41 cellular contexts compared by ENCODE assay signal in genomic region chr7:19830604-19831003, GRCh38. TPM values are rescaled to one million over a fixed set of nuclear protein-coding genes. Genes with fewer than 3 reads are reported as not detected.
"Had no signal": no experiment of that assay in that cellular context is flagged by ENCODE, and none has a peak within 500 bp of the region (broad histone marks: within the 10 kb centered on the region; RNA-seq: fewer than 3 reads in every experiment).

No MANE protein-coding gene starts in this region.

- ATAC-seq: activated naive CD4-positive, alpha-beta T cell treated with anti-CD3 and anti-CD28 coated beads, Interleukin-2, amount 50 U/mL, for 72 hours; activated naive CD8-positive, alpha-beta T cell treated with anti-CD3 and anti-CD28 coated beads, Interleukin-2, amount 50 U/mL, for 24 hours; activated T-cell treated with anti-CD3 and anti-CD28 coated beads, Interleukin-2, amount 50 U/mL, for 4 hours; activated T-cell treated with anti-CD3 and anti-CD28 coated beads, Interleukin-2, amount 50 U/mL, for 72 hours; activated T-helper 17 cell treated with anti-CD3 and anti-CD28 coated beads, Interleukin-2, amount 50 U/mL, for 72 hours; body of pancreas had no signal

- DNase-seq: activated effector memory CD4-positive, alpha-beta T cell treated with anti-CD3 and anti-CD28 coated beads, Interleukin-2, amount 50 U/mL, for 16 hours; activated effector memory CD4-positive, alpha-beta T cell treated with Interleukin-2 at 50 U/mL for 16 hours; activated gamma-delta T cell; activated naive CD4-positive, alpha-beta T cell; activated naive CD4-positive, alpha-beta T cell treated with anti-CD3 and anti-CD28 coated beads for 36 hours; activated naive CD4-positive, alpha-beta T cell treated with anti-CD3 and anti-CD28 coated beads, Interleukin-2, amount 10 ng/mL, durations not matched to agents 7 days and 5 days; activated naive CD4-positive, alpha-beta T cell treated with anti-CD3 and anti-CD28 coated beads, Interleukin-2, amount 50 U/mL, for 16 hours; activated naive CD4-positive, alpha-beta T cell treated with Interleukin-2 at 50 U/mL for 16 hours; activated naive CD8-positive, alpha-beta T cell treated with anti-CD3 and anti-CD28 coated beads for 36 hours; activated naive CD8-positive, alpha-beta T cell treated with anti-CD3 and anti-CD28 coated beads, Interleukin-2, amount 10 ng/mL, durations not matched to agents 7 days and 5 days; activated naive CD8-positive, alpha-beta T cell treated with anti-CD3 and anti-CD28 coated beads, Interleukin-2, amount 50 U/mL, for 24 hours; activated T-cell treated with anti-CD3 and anti-CD28 coated beads, Interleukin-2, amount 50 U/mL, for 1 hour; activated T-cell treated with anti-CD3 and anti-CD28 coated beads, Interleukin-2, amount 50 U/mL, for 24 hours; activated T-cell treated with anti-CD3 and anti-CD28 coated beads, Interleukin-2, amount 50 U/mL, for 4 hours; activated T-cell treated with anti-CD3 and anti-CD28 coated beads, Interleukin-2, amount 50 U/mL, for 48 hours; activated T-cell treated with anti-CD3 and anti-CD28 coated beads, Interleukin-2, amount 50 U/mL, for 72 hours; adrenal gland; amniotic stem cell; amygdala; anterior cingulate cortex; aorta; body of pancreas; brain microvascular endothelial cell; caudate nucleus; central memory CD4-positive, alpha-beta T cell; cerebellar nuclear complex had no signal

- H3K27ac Mint-ChIP-seq: activated naive CD4-positive, alpha-beta T cell treated with anti-CD3 and anti-CD28 coated beads for 36 hours; activated naive CD4-positive, alpha-beta T cell treated with anti-CD3 and anti-CD28 coated beads, Interleukin-2, amount 10 ng/mL, durations not matched to agents 7 days and 5 days; activated naive CD4-positive, alpha-beta T cell treated with anti-CD3 and anti-CD28 coated beads, Interleukin-2, amount 50 U/mL, for 24 hours; activated naive CD4-positive, alpha-beta T cell treated with anti-CD3 and anti-CD28 coated beads, Interleukin-2, amount 50 U/mL, for 72 hours; activated naive CD8-positive, alpha-beta T cell; activated naive CD8-positive, alpha-beta T cell treated with anti-CD3 and anti-CD28 coated beads for 36 hours; activated naive CD8-positive, alpha-beta T cell treated with anti-CD3 and anti-CD28 coated beads, Interleukin-2, amount 10 ng/mL, durations not matched to agents 7 days and 5 days; activated naive CD8-positive, alpha-beta T cell treated with anti-CD3 and anti-CD28 coated beads, Interleukin-2, amount 50 U/mL, for 24 hours; activated T-cell treated with anti-CD3 and anti-CD28 coated beads, Interleukin-2, amount 50 U/mL, for 24 hours; activated T-cell treated with anti-CD3 and anti-CD28 coated beads, Interleukin-2, amount 50 U/mL, for 72 hours; activated T-helper 1 cell treated with anti-CD3 and anti-CD28 coated beads, Interleukin-12 subunit alpha, Interleukin-12 subunit beta, Interleukin-2, Interleukin-4 antibody, amounts not matched to agents 30 ng/mL and 10 ng/mL and 1 ng/mL, durations not matched to agents 14 hours and 24 hours and 36 hours; activated T-helper 17 cell treated with anti-CD3 and anti-CD28 coated beads, Interleukin-2, amount 50 U/mL, for 72 hours; activated T-helper 2 cell treated with anti-CD3 and anti-CD28 coated beads, Interferon-gamma antibody, Interleukin-2, Interleukin-4, amounts not matched to agents 10 μg/mL and 5 μg/mL and 100 μg/mL, durations not matched to agents 14 hours and 24 hours and 36 hours; brain had no signal

- H3K27me3 Mint-ChIP-seq: activated naive CD4-positive, alpha-beta T cell treated with anti-CD3 and anti-CD28 coated beads, Interleukin-2, amount 10 ng/mL, durations not matched to agents 7 days and 5 days; activated naive CD4-positive, alpha-beta T cell treated with anti-CD3 and anti-CD28 coated beads, Interleukin-2, amount 50 U/mL, for 24 hours; activated naive CD8-positive, alpha-beta T cell; activated naive CD8-positive, alpha-beta T cell treated with anti-CD3 and anti-CD28 coated beads for 36 hours; activated naive CD8-positive, alpha-beta T cell treated with anti-CD3 and anti-CD28 coated beads, Interleukin-2, amount 10 ng/mL, durations not matched to agents 7 days and 5 days; activated naive CD8-positive, alpha-beta T cell treated with anti-CD3 and anti-CD28 coated beads, Interleukin-2, amount 50 U/mL, for 24 hours; activated T-cell treated with anti-CD3 and anti-CD28 coated beads, Interleukin-2, amount 50 U/mL, for 24 hours; activated T-helper 17 cell treated with anti-CD3 and anti-CD28 coated beads, Interleukin-2, amount 50 U/mL, for 72 hours; brain; central memory CD8-positive, alpha-beta T cell had no signal

- H3K4me1 Mint-ChIP-seq: activated naive CD4-positive, alpha-beta T cell treated with anti-CD3 and anti-CD28 coated beads, Interleukin-2, amount 10 ng/mL, durations not matched to agents 7 days and 5 days; activated naive CD4-positive, alpha-beta T cell treated with anti-CD3 and anti-CD28 coated beads, Interleukin-2, amount 50 U/mL, for 24 hours; activated naive CD8-positive, alpha-beta T cell treated with anti-CD3 and anti-CD28 coated beads for 36 hours; activated naive CD8-positive, alpha-beta T cell treated with anti-CD3 and anti-CD28 coated beads, Interleukin-2, amount 10 ng/mL, durations not matched to agents 7 days and 5 days; activated naive CD8-positive, alpha-beta T cell treated with anti-CD3 and anti-CD28 coated beads, Interleukin-2, amount 50 U/mL, for 24 hours; activated T-helper 17 cell treated with anti-CD3 and anti-CD28 coated beads, Interleukin-2, amount 50 U/mL, for 72 hours; brain; central memory CD8-positive, alpha-beta T cell had no signal

- H3K4me3 Mint-ChIP-seq: activated naive CD4-positive, alpha-beta T cell treated with anti-CD3 and anti-CD28 coated beads for 36 hours; activated naive CD4-positive, alpha-beta T cell treated with anti-CD3 and anti-CD28 coated beads, Interleukin-2, amount 10 ng/mL, durations not matched to agents 7 days and 5 days; activated naive CD4-positive, alpha-beta T cell treated with anti-CD3 and anti-CD28 coated beads, Interleukin-2, amount 50 U/mL, for 24 hours; activated naive CD8-positive, alpha-beta T cell; activated naive CD8-positive, alpha-beta T cell treated with anti-CD3 and anti-CD28 coated beads for 36 hours; activated naive CD8-positive, alpha-beta T cell treated with anti-CD3 and anti-CD28 coated beads, Interleukin-2, amount 10 ng/mL, durations not matched to agents 7 days and 5 days; activated naive CD8-positive, alpha-beta T cell treated with anti-CD3 and anti-CD28 coated beads, Interleukin-2, amount 50 U/mL, for 24 hours; activated T-cell treated with anti-CD3 and anti-CD28 coated beads, Interleukin-2, amount 50 U/mL, for 24 hours; activated T-cell treated with anti-CD3 and anti-CD28 coated beads, Interleukin-2, amount 50 U/mL, for 4 hours; activated T-cell treated with anti-CD3 and anti-CD28 coated beads, Interleukin-2, amount 50 U/mL, for 72 hours; activated T-helper 1 cell treated with anti-CD3 and anti-CD28 coated beads, Interleukin-12 subunit alpha, Interleukin-12 subunit beta, Interleukin-2, Interleukin-4 antibody, amounts not matched to agents 30 ng/mL and 10 ng/mL and 1 ng/mL, durations not matched to agents 14 hours and 24 hours and 36 hours; activated T-helper 17 cell treated with anti-CD3 and anti-CD28 coated beads, Interleukin-2, amount 50 U/mL, for 72 hours; brain; central memory CD8-positive, alpha-beta T cell had no signal

- H3K36me3 ChIP-seq: adrenal gland, ascending aorta, brain microvascular endothelial cell, breast epithelium, cardiac muscle cell had no signal

- FAIRE-seq: astrocyte, bronchial epithelial cell had no signal

- H3K9me3 Mint-ChIP-seq: activated naive CD4-positive, alpha-beta T cell treated with anti-CD3 and anti-CD28 coated beads for 36 hours; activated naive CD4-positive, alpha-beta T cell treated with anti-CD3 and anti-CD28 coated beads, Interleukin-2, amount 10 ng/mL, durations not matched to agents 7 days and 5 days; activated naive CD4-positive, alpha-beta T cell treated with anti-CD3 and anti-CD28 coated beads, Interleukin-2, amount 50 U/mL, for 24 hours; activated naive CD4-positive, alpha-beta T cell treated with anti-CD3 and anti-CD28 coated beads, Interleukin-2, amount 50 U/mL, for 72 hours; activated naive CD8-positive, alpha-beta T cell treated with anti-CD3 and anti-CD28 coated beads, Interleukin-2, amount 10 ng/mL, durations not matched to agents 7 days and 5 days; activated naive CD8-positive, alpha-beta T cell treated with anti-CD3 and anti-CD28 coated beads, Interleukin-2, amount 50 U/mL, for 24 hours; activated T-cell treated with anti-CD3 and anti-CD28 coated beads, Interleukin-2, amount 50 U/mL, for 24 hours; activated T-helper 1 cell treated with anti-CD3 and anti-CD28 coated beads, Interleukin-12 subunit alpha, Interleukin-12 subunit beta, Interleukin-2, Interleukin-4 antibody, amounts not matched to agents 30 ng/mL and 10 ng/mL and 1 ng/mL, durations not matched to agents 14 hours and 24 hours and 36 hours; activated T-helper 17 cell treated with anti-CD3 and anti-CD28 coated beads, Interleukin-2, amount 50 U/mL, for 72 hours; activated T-helper 2 cell treated with anti-CD3 and anti-CD28 coated beads, Interferon-gamma antibody, Interleukin-2, Interleukin-4, amounts not matched to agents 10 μg/mL and 5 μg/mL and 100 μg/mL, durations not matched to agents 14 hours and 24 hours and 36 hours; brain; central memory CD8-positive, alpha-beta T cell had no signal

- H3K27ac ChIP-seq: adrenal gland, ascending aorta, body of pancreas, brain microvascular endothelial cell, breast epithelium, cardiac muscle cell had no signal

- H3K9me3 ChIP-seq: adrenal gland, ascending aorta, body of pancreas, breast epithelium had no signal

- H3K4me3 ChIP-seq: adrenal gland, ascending aorta, body of pancreas, breast epithelium, cardiac muscle cell had no signal

- H3K27me3 ChIP-seq: adrenal gland, ascending aorta, body of pancreas, brain microvascular endothelial cell, breast epithelium, cardiac muscle cell had no signal

- H3K4me1 ChIP-seq: adrenal gland, ascending aorta, body of pancreas, breast epithelium had no signal

RNA-seq across cellular contexts. Expression of gene TMEM196, which starts 57.2 kb away (rescaled TPM):
- total RNA-seq: activated naive CD4-positive, alpha-beta T cell treated with anti-CD3 and anti-CD28 coated beads for 36 hours; activated naive CD4-positive, alpha-beta T cell treated with anti-CD3 and anti-CD28 coated beads, Interleukin-2, amount 50 U/mL, for 72 hours; activated naive CD8-positive, alpha-beta T cell treated with anti-CD3 and anti-CD28 coated beads for 36 hours; activated naive CD8-positive, alpha-beta T cell treated with anti-CD3 and anti-CD28 coated beads, Interleukin-2, amount 10 ng/mL, durations not matched to agents 7 days and 5 days; activated T-cell treated with anti-CD3 and anti-CD28 coated beads, Interleukin-2, amount 50 U/mL, for 4 hours; activated T-cell treated with anti-CD3 and anti-CD28 coated beads, Interleukin-2, amount 50 U/mL, for 72 hours; activated T-helper 1 cell treated with anti-CD3 and anti-CD28 coated beads, Interleukin-12 subunit alpha, Interleukin-12 subunit beta, Interleukin-2, Interleukin-4 antibody, amounts not matched to agents 30 ng/mL and 10 ng/mL and 1 ng/mL, durations not matched to agents 14 hours and 24 hours and 36 hours; activated T-helper 17 cell treated with anti-CD3 and anti-CD28 coated beads, Interleukin-2, amount 50 U/mL, for 72 hours; activated T-helper 2 cell treated with anti-CD3 and anti-CD28 coated beads, Interferon-gamma antibody, Interleukin-2, Interleukin-4, amounts not matched to agents 10 μg/mL and 5 μg/mL and 100 μg/mL, durations not matched to agents 14 hours and 24 hours and 36 hours; ascending aorta; astrocyte; breast epithelium; bronchial epithelial cell; cardiac muscle cell; cardiac septum; chondrocyte had no signal
- polyA plus RNA-seq: cardiac muscle cell had no signal
